ENCODE assay signal across 10 cellular contexts in the genomic region with DNA sequence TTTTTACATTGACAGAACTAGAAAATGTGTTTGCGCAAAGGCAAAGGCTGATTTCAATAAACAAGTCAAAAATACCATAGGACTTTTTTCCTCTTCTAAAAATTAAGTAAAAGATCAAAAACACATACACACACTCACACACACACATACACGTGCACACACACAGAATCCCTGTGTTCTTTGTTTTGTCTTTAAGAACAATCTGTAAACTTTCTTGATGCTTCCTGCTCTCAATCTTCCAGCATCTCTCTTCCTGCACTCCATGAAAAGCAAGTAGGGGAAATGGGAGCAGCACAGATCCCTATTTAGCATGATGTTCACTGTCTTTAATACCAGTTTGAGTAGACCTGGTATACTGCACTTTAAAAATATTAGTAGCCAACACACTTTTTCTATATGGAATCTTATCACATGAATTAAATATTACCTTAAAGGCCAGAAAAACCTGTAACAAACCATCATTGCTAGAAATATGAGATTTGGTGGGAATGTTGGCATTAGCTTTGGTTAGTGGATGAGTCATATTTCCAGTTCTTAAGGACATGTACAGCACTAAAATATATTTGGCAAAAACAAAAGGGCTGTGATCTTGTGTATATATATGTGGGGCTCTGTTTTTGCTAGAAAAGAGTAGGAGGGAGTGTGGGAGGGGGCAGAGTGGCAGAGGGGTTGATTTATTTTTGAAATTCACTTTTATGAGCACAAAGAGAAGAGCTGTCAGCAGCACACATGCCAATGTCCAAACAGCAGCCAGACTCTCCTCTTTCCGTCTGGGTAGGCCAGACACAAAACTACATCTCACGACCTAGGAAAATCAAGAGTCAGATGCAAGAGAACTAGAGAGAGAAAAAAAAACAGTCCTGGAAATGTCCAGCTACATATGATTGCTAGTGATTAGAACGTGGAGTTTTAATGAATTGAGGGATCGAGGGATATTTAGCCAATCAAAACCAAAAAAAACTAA. TPM values are rescaled to one million over a fixed set of nuclear protein-coding genes. Genes with fewer than 3 reads are reported as not detected.
DNase-seq lines count a peak whose midpoint lies in the region; TF ChIP-seq lines count a peak whose summit lies in the region.
"Had no signal": no experiment of that assay in that cellular context is flagged by ENCODE, and none has a peak within 500 bp of the region (broad histone marks: within the 10 kb centered on the region; RNA-seq: fewer than 3 reads in every experiment).

No MANE protein-coding gene starts in this region.

- peaks cover 92% of the 10 kb centered on the region for H3K79me2 ChIP-seq in hepatocyte

- in situ Hi-C loops in astrocyte of the spinal cord (cut with HindIII; ENCODE audit: low sequenced_read_pairs) = no loop called here

- TF ChIP-seq EP300 in stomach (IDR thresholded peaks at IDR 0.05) = no peak

- H3K9me3 ChIP-seq in hepatocyte (ENCODE audit: low read depth) (no peaks in the 10 kb centered on the region), stomach (no peaks in the 10 kb centered on the region)

- H4K20me1 ChIP-seq in hepatocyte (ENCODE audit: insufficient read depth, poor library complexity, severe bottlenecking) = peaks cover 21% of the 10 kb centered on the region

- TF ChIP-seq POLR2A in stomach (IDR thresholded peaks at IDR 0.05) = no peak

- peak overlapping the region; percentile 86 for H3K4me2 ChIP-seq in hepatocyte

- no peak for DNase-seq in HFF-Myc (ENCODE audit: extremely low read depth, low read depth)
- peak; percentile 79 for DNase-seq in astrocyte of the spinal cord (ENCODE audit: low read depth, low spot score)
- no peak for DNase-seq in hepatocyte (ENCODE audit: low spot score)
- no peak for DNase-seq in stomach
- DNase-seq in NCI-H2227 (lab: John Stamatoyannopoulos, UW; ENCODE audit: unreplicated experiment) = no peak
- no peak for DNase-seq in glomerular visceral epithelial cell (ENCODE audit: extremely low spot score)
- DNase-seq in T1000 (lab: John Stamatoyannopoulos, UW) = no peak
- no peak for DNase-seq in anterior cingulate cortex (lab: John Stamatoyannopoulos, UW)
- DNase-seq: activated T-cell treated with anti-CD3 and anti-CD28 coated beads for 4 hours, NCI-H1048 had no signal

- H3K9me2 ChIP-seq in hepatocyte (replicated peaks; ENCODE audit: insufficient read depth) = no peaks in the 10 kb centered on the region

- TF ChIP-seq CTCF in HFF-Myc (IDR thresholded peaks at IDR 0.05; ENCODE audit: low read depth, low read length, missing control alignments) (no peak), astrocyte of the spinal cord (IDR thresholded peaks at IDR 0.05; ENCODE audit: low read depth, low read length) (no peak), hepatocyte (IDR thresholded peaks at IDR 0.05; ENCODE audit: poor library complexity) (no peak), stomach (IDR thresholded peaks at IDR 0.05) (no peak)

- WGBS in hepatocyte (ENCODE audit: low lambda C conversion rate, missing lambda C conversion rate) = 74% methylated on average over 6 of the region's 6 CpGs
- WGBS in stomach, 5 donors = 33 to 48% (median 38%) methylated on average over 6 of the region's 6 CpGs

- H3K27ac ChIP-seq in hepatocyte (peak overlapping the region; percentile 4), stomach (peak overlapping the region; percentile 22 to 97 (median 64))

- H3K4me1 ChIP-seq in hepatocyte (ENCODE audit: insufficient read depth) = peaks cover 33% of the 10 kb centered on the region
- peaks cover 17 to 81% (median 52%) of the 10 kb centered on the region in 4 donors for H3K4me1 ChIP-seq in stomach

- H3K36me3 ChIP-seq in hepatocyte (replicated peaks; ENCODE audit: insufficient read depth, low read depth) = no peaks in the 10 kb centered on the region
- no peaks in the 10 kb centered on the region for H3K36me3 ChIP-seq in stomach

- no peak overlapping the region for H2AFZ ChIP-seq in hepatocyte

- H3K4me3 ChIP-seq in HFF-Myc (replicated peaks; ENCODE audit: low read depth, low read length) = peak overlapping the region; percentile 19
- no peak overlapping the region for H3K4me3 ChIP-seq in astrocyte of the spinal cord (ENCODE audit: low read depth, low read length)
- no peak overlapping the region for H3K4me3 ChIP-seq in hepatocyte
- H3K4me3 ChIP-seq in stomach = peak overlapping the region in 1 of 4 donors; percentile 17

- H3K27me3 ChIP-seq in hepatocyte (no peaks in the 10 kb centered on the region), stomach (peaks cover 0 to 27% (median 9%) of the 10 kb centered on the region in 3 donors)

- intact Hi-C loops in stomach (cut with DNase I; ENCODE audit: low total_unique reads) = no loop called here

RNA-seq across cellular contexts. Expression of a gene that starts 4.6 kb away (rescaled TPM):
- total RNA-seq in hepatocyte (78.5 and 80.2 TPM in 2 replicates), stomach (100 to 1,000 TPM in 4 of 5 donors, 10 to 100 TPM in 1; 73.2 to 644 (median 172) TPM)
- polyA plus RNA-seq in hepatocyte (42.0 and 43.1 TPM in 2 replicates), stomach (10 to 100 TPM in 2 of 3 donors, 1 to 10 TPM in 1; 7.0 to 12.1 (median 10.2) TPM)
